In the genomic region with DNA sequence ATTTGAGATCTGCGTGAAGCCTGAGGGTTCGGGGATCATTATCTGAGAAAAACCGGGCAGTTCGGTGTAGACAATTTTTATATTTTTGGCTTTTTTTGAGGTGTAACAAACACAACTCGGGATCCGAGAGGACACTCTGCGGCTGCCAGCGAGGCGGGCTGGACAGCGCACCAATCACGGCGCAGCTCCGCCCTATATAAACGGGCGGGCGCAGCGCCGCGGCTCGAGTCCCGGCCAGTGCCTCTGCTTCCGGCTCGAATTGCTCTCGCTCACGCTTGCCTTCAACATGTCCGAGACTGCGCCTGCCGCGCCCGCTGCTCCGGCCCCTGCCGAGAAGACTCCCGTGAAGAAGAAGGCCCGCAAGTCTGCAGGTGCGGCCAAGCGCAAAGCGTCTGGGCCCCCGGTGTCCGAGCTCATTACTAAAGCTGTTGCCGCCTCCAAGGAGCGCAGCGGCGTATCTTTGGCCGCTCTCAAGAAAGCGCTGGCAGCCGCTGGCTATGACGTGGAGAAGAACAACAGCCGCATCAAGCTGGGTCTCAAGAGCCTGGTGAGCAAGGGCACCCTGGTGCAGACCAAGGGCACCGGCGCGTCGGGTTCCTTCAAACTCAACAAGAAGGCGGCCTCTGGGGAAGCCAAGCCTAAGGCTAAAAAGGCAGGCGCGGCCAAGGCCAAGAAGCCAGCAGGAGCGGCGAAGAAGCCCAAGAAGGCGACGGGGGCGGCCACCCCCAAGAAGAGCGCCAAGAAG, we compare ENCODE assay signal across 8 cellular contexts.
DNase-seq lines count a peak whose midpoint lies in the region; TF ChIP-seq lines count a peak whose summit lies in the region.

No MANE protein-coding gene starts in this region.

- no peaks in the 10 kb centered on the region for H3K79me1 ChIP-seq in H9 (ENCODE audit: insufficient read depth, low read depth, low read length, poor library complexity, severe bottlenecking)

- H2AK5ac ChIP-seq in H9 (ENCODE audit: insufficient read length, low read length): no peak overlapping the region

- in situ Hi-C loops in SK-MEL-5 (cut with HindIII; ENCODE audit: low pct_unique_long_range_greater_than_20kb, low sequenced_read_pairs): no loop called here

- no peak overlapping the region for H2BK12ac ChIP-seq in H9 (ENCODE audit: insufficient read length, low read depth, low read length)

- peaks cover 20 to 21% of the 10 kb centered on the region in 2 experiments for H3K4me1 Mint-ChIP-seq in H9

- H3K79me2 ChIP-seq in H9 (ENCODE audit: insufficient read depth, low read length): no peaks in the 10 kb centered on the region; the same call in 1 of the 2 replicates

- peak overlapping the region; percentile 77 for H2BK5ac ChIP-seq in H9 (ENCODE audit: insufficient read length, low read length)

- H3K4me2 ChIP-seq in H9 (ENCODE audit: insufficient read depth, insufficient read length, low read length): peak overlapping the region; percentile 97

- H3K23ac ChIP-seq in H9 (ENCODE audit: insufficient read length, low read depth, low read length): no peak overlapping the region

- H3K27me3 Mint-ChIP-seq in H9 (ENCODE audit: low read depth): peaks cover 16% of the 10 kb centered on the region

- DNase-seq in H9 (peak; percentile 85), MG63 (peak; percentile 85), SK-MEL-5 (ENCODE audit: low read depth, low spot score) (peak; percentile 96), germinal center (ENCODE audit: low spot score) (peak; percentile 92), nucleus accumbens (lab: John Stamatoyannopoulos, UW) (peak; percentile 14 to 92 (median 80)), superior temporal gyrus (ENCODE audit: extremely low spot score) (peak; percentile 94)
- DNase-seq in activated naive CD4-positive, alpha-beta T cell treated with anti-CD3 and anti-CD28 coated beads, Interleukin-2, amount 50 U/mL, for 16 hours: peak; percentile 82

- H3K36me3 ChIP-seq in ES-I3 (ENCODE audit: insufficient read depth, low read length) (no peaks in the 10 kb centered on the region), MG63 (no peaks in the 10 kb centered on the region)

- H3K56ac ChIP-seq in H9 (ENCODE audit: insufficient read length, low read depth, low read length): no peak overlapping the region

- H3K9me3 Mint-ChIP-seq in H9: no peaks in the 10 kb centered on the region; a peak in 1 of 5 replicates

- H3K23me2 ChIP-seq in H9 (ENCODE audit: insufficient read length, low read depth, low read length, poor library complexity, severe bottlenecking): peaks cover 12% of the 10 kb centered on the region

- no peak overlapping the region for H4K91ac ChIP-seq in H9 (ENCODE audit: insufficient read length, low read depth, low read length)

- peak overlapping the region; percentile 71 for H3K9ac ChIP-seq in ES-I3 (ENCODE audit: low read depth, low read length)
- peak overlapping the region; percentile 98 for H3K9ac ChIP-seq in H9 (ENCODE audit: extremely low read depth, insufficient read length, low read length)

- no peak overlapping the region for H2AFZ ChIP-seq in H9 (ENCODE audit: low read length)

- H3K4ac ChIP-seq in H9 (ENCODE audit: low read depth, low read length): peak overlapping the region; percentile 35; the same call in 1 of the 2 replicates

- H3K27ac Mint-ChIP-seq in H9: peak overlapping the region; percentile 95 to 100 (median 99)

- H4K5ac ChIP-seq in H9 (ENCODE audit: insufficient read length, low read depth, low read length): no peak overlapping the region

- no peak for TF ChIP-seq CTCF in H9 (conservative IDR thresholded peaks at IDR 0.05)

- no peaks in the 10 kb centered on the region for H4K20me1 ChIP-seq in H9 (ENCODE audit: control insufficient read depth, insufficient read depth, insufficient read length)

- H3K14ac ChIP-seq in H9 (ENCODE audit: insufficient read depth, low read length): peak overlapping the region; percentile 97

- H3T11ph ChIP-seq in H9 (ENCODE audit: low read length): no peak overlapping the region

- H2BK15ac ChIP-seq in H9 (ENCODE audit: low read depth, low read length): no peak overlapping the region

- no peaks in the 10 kb centered on the region for H3K27me3 ChIP-seq in H9 (ENCODE audit: insufficient read depth, low read length)
- no peaks in the 10 kb centered on the region for H3K27me3 ChIP-seq in MG63

- H3K36me3 Mint-ChIP-seq in H9 (ENCODE audit: insufficient read depth in 1 of 3, low read depth in 3 of 3): peaks cover 0 to 2% (median 0%) of the 10 kb centered on the region in 3 experiments; a peak in 2 of 7 replicates

- H3K4me1 ChIP-seq in ES-I3 (ENCODE audit: insufficient read depth, low read length) (peaks cover 6% of the 10 kb centered on the region), H9 (ENCODE audit: insufficient read depth, low read length) (peaks cover 3% of the 10 kb centered on the region)

- H3K27ac ChIP-seq in H9 (ENCODE audit: insufficient read length, low read depth, low read length): peak overlapping the region; percentile 90

- no peak overlapping the region for H2BK20ac ChIP-seq in H9 (ENCODE audit: low read depth, low read length, poor library complexity, severe bottlenecking)

- peak overlapping the region; percentile 88 to 89 for H3K4me3 Mint-ChIP-seq in H9

- peak overlapping the region; percentile 98 for H3K18ac ChIP-seq in H9 (ENCODE audit: insufficient read length, low read depth, low read length)

- no peaks in the 10 kb centered on the region for H3K9me3 ChIP-seq in ES-I3 (ENCODE audit: control insufficient read depth, insufficient read depth, low read length)
- no peaks in the 10 kb centered on the region for H3K9me3 ChIP-seq in H9 (ENCODE audit: control insufficient read depth, low read depth, low read length)
- H3K9me3 ChIP-seq in MG63: no peaks in the 10 kb centered on the region

- no CpG with 5 or more reads among the region's 61 CpGs for WGBS in H9 (ENCODE audit: extremely low coverage, insufficient read length, low lambda C conversion rate)

- H3K4me3 ChIP-seq in MG63: peak overlapping the region; percentile 75

- H2BK120ac ChIP-seq in H9 (ENCODE audit: low read depth, low read length, poor library complexity, severe bottlenecking): peak overlapping the region; percentile 64

- no peak overlapping the region for H4K8ac ChIP-seq in H9 (replicated peaks; ENCODE audit: insufficient read length, low read depth, low read length)

Comparison
In these comparisons a context has a peak if more than half of its experiments do, and no peak if none do; other contexts are left out.
1. Peak in every context shown above with its lines: DNase-seq, H3K4me3 ChIP-seq and H3K27ac ChIP-seq.